7 cellular contexts compared by ENCODE assay signal in genomic region chr3:114624676-114625181, GRCh38.
DNase-seq lines count a peak whose midpoint lies in the region; ATAC-seq and TF ChIP-seq lines count a peak whose summit lies in the region.

No MANE protein-coding gene starts in this region.

- peak overlapping the region in 2 of 4 donors; percentile 30 to 58 for H3K4me3 ChIP-seq in adrenal gland
- no peak overlapping the region for H3K4me3 ChIP-seq in trophoblast cell (ENCODE audit: low read depth, low read length)

- H3K79me2 ChIP-seq in trophoblast cell (ENCODE audit: control insufficient read depth, insufficient read depth, low read length, poor library complexity) = no peaks in the 10 kb centered on the region

- peak overlapping the region; percentile 76 for H2BK12ac ChIP-seq in trophoblast cell (ENCODE audit: low read length)

- H4K8ac ChIP-seq in trophoblast cell (ENCODE audit: low read depth, low read length) = peak overlapping the region; percentile 75

- peak overlapping the region; percentile 35 for H3K14ac ChIP-seq in trophoblast cell (ENCODE audit: low read length)

- H4K12ac ChIP-seq in trophoblast cell (ENCODE audit: low read depth, low read length) = no peak overlapping the region

- no peak overlapping the region for H2AK5ac ChIP-seq in trophoblast cell (ENCODE audit: low read length)

- H2BK120ac ChIP-seq in trophoblast cell (ENCODE audit: insufficient read depth, low read length, poor library complexity) = peak overlapping the region; percentile 74

- H3K9ac ChIP-seq in trophoblast cell (ENCODE audit: low read length) = no peak overlapping the region

- intact Hi-C loops in adrenal gland (cut with DNase I) (no loop called here), Right ventricle myocardium superior (cut with DNase I) (no loop called here)

- peaks cover 4% of the 10 kb centered on the region for H3K79me1 ChIP-seq in trophoblast cell (ENCODE audit: low read length)

- H3K36me3 ChIP-seq in adrenal gland (replicated peaks in 1 of 2) = no peaks in the 10 kb centered on the region
- H3K36me3 ChIP-seq in trophoblast cell (ENCODE audit: control insufficient read depth in 1 of 2, insufficient read depth in 2 of 2, low read length in 2 of 2) = no peaks in the 10 kb centered on the region

- peak; percentile 97 for DNase-seq in HT1080 (ENCODE audit: low read depth)
- peak; percentile 93 to 99 (median 98) for DNase-seq in adrenal gland
- DNase-seq in Right ventricle myocardium superior = peak; percentile 96
- DNase-seq in trophoblast cell = peak; percentile 21 to 36
- no peak for DNase-seq in SIG-M5 treated with dmso at 0.1 percent for 504 hours (lab: John Stamatoyannopoulos, UW; ENCODE audit: unreplicated experiment)
- no peak for DNase-seq in SKM-1 treated with dmso at 0.1 percent for 144 hours (lab: John Stamatoyannopoulos, UW; ENCODE audit: unreplicated experiment)
- no peak for DNase-seq in activated CD8-positive, alpha-beta memory T cell treated with anti-CD3 and anti-CD28 coated beads, Interleukin-2, amount 50 U/mL, for 48 hours

- TF ChIP-seq CTCF in adrenal gland (IDR thresholded peaks at IDR 0.05) = peak in 1 of 6 experiments; percentile 17

- no peaks in the 10 kb centered on the region for H3K27me3 ChIP-seq in adrenal gland
- no peaks in the 10 kb centered on the region for H3K27me3 ChIP-seq in trophoblast cell (ENCODE audit: insufficient read depth, low read length)

- no peak overlapping the region for H3K23ac ChIP-seq in trophoblast cell (ENCODE audit: low read length)

- H3K9me3 ChIP-seq in adrenal gland (replicated peaks in 1 of 3) (no peaks in the 10 kb centered on the region), trophoblast cell (ENCODE audit: insufficient read depth, low read depth, low read length) (no peaks in the 10 kb centered on the region)

- H3K4me1 ChIP-seq in adrenal gland (replicated peaks in 1 of 2) = peaks cover 27 to 64% of the 10 kb centered on the region in 2 donors
- peaks cover 4 to 6% of the 10 kb centered on the region in 2 experiments for H3K4me1 ChIP-seq in trophoblast cell (ENCODE audit: control insufficient read depth in 1 of 2, insufficient read depth in 2 of 2, low read length in 2 of 2)

- peak; percentile 93 for ATAC-seq in Right ventricle myocardium superior (ENCODE audit: poor library complexity)

- peak overlapping the region; percentile 37 for H3K4ac ChIP-seq in trophoblast cell (ENCODE audit: low read depth, low read length)

- peak; percentile 83 to 98 for TF ChIP-seq POLR2A in adrenal gland (IDR thresholded peaks at IDR 0.05)

- H3K18ac ChIP-seq in trophoblast cell (ENCODE audit: low read length) = peak overlapping the region; percentile 48

- WGBS in adrenal gland, 4 donors = 7 to 11% (median 9%) methylated on average over 8 to 10 of the region's 10 CpGs
- WGBS in trophoblast cell (ENCODE audit: extremely low coverage, insufficient coverage, insufficient read length) = no CpG with 5 or more reads among the region's 10 CpGs

- H3K27ac ChIP-seq in adrenal gland (peak overlapping the region; percentile 81 to 99 (median 95)), trophoblast cell (ENCODE audit: low read depth, low read length) (peak overlapping the region; percentile 69)

- H4K91ac ChIP-seq in trophoblast cell (ENCODE audit: low read depth, low read length) = peak overlapping the region; percentile 72

- peak overlapping the region; percentile 60 for H2BK5ac ChIP-seq in trophoblast cell (ENCODE audit: low read depth, low read length, poor library complexity)

- H2AFZ ChIP-seq in trophoblast cell (ENCODE audit: insufficient read depth, low read length, poor library complexity) = no peak overlapping the region

- H3K4me2 ChIP-seq in trophoblast cell (ENCODE audit: low read length) = no peak overlapping the region

Comparison
In these comparisons a context has a peak if more than half of its experiments do, and no peak if none do; other contexts are left out.
1. DNase-seq: peak in HT1080 (single experiment), adrenal gland (7 of 7), Right ventricle myocardium superior (single experiment) and trophoblast cell (2 of 2); none in SIG-M5 treated with dmso at 0.1 percent for 504 hours (single experiment), SKM-1 treated with dmso at 0.1 percent for 144 hours (single experiment) and activated CD8-positive, alpha-beta memory T cell treated with anti-CD3 and anti-CD28 coated beads, Interleukin-2, amount 50 U/mL, for 48 hours (single experiment).